Comparison of ENCODE assay signal across 8 cellular contexts in the genomic region with DNA sequence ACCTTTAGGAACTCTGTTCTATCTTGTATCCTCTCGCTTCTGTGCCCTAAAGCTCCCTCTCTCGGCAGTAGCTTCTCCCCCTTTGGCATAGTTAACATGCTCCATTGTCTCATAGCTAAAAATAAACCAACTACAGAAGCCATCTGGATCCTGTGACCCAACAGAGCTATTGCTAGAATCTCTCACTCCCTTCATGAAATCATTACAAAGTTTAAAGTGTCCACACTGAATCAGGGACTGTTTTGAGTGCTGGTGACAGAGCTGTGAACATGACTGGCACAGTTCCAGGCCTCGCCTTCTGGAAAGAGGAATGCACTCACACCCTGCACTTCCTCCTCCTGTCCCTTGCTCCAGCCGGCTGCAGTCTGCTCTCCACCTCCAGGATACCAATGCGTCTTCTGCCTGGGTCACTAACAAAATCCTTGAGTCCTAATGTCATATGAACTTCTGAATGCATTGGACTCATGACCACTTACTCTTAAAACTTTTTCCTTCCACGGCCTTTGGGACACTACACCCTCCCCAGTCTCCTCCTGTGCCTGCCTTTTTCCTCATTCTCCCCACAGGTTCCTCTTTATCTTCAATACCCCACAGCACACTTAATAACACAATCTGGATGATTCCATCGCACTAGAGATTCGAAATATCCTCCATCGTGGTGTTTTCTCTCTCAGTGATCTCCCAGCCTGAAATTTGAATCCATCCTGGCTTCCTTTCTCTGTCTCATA. TPM values are rescaled to one million over a fixed set of nuclear protein-coding genes. Genes with fewer than 3 reads are reported as not detected.
A peak's percentile ranks its signal among the peaks of the same experiment; 100 is the strongest.
DNase-seq lines count a peak whose midpoint lies in the region; ATAC-seq and TF ChIP-seq lines count a peak whose summit lies in the region.

No MANE protein-coding gene starts in this region.

- H2AFZ ChIP-seq in neuronal stem cell (ENCODE audit: low read length), result no peak overlapping the region

- no peak overlapping the region for H2BK15ac ChIP-seq in neuronal stem cell (ENCODE audit: low read length)

- no peaks in the 10 kb centered on the region for H3K36me3 ChIP-seq in neuronal stem cell (replicated peaks in 1 of 2; ENCODE audit: control insufficient read depth in 2 of 2, insufficient read depth in 2 of 2, low read length in 2 of 2)

- H3K4me3 ChIP-seq in epithelial cell of proximal tubule (ENCODE audit: low read depth, low read length), result no peak overlapping the region
- no peak overlapping the region for H3K4me3 ChIP-seq in neuronal stem cell (ENCODE audit: low read length in 2 of 2)

- no peak overlapping the region for H3K4ac ChIP-seq in neuronal stem cell (ENCODE audit: low read length)

- no peak overlapping the region for H2BK12ac ChIP-seq in neuronal stem cell (ENCODE audit: low read length)

- H3K9me3 ChIP-seq in neuronal stem cell (replicated peaks in 1 of 2; ENCODE audit: control insufficient read depth in 2 of 2, insufficient read depth in 1 of 2, low read depth in 1 of 2, low read length in 2 of 2), result peaks cover 0 to 3% of the 10 kb centered on the region in 2 donors

- H3K4me2 ChIP-seq in neuronal stem cell (ENCODE audit: insufficient read depth, low read length, poor library complexity, severe bottlenecking), result no peak overlapping the region

- TF ChIP-seq CTCF in epithelial cell of proximal tubule (conservative IDR thresholded peaks at IDR 0.05; ENCODE audit: low read depth, low read length), result peak; percentile 48

- no peaks in the 10 kb centered on the region for H3K4me1 ChIP-seq in neuronal stem cell (ENCODE audit: control insufficient read depth in 2 of 2, insufficient read depth in 1 of 2, low read depth in 1 of 2, low read length in 2 of 2)

- H4K91ac ChIP-seq in neuronal stem cell (ENCODE audit: low read depth, low read length, poor library complexity), result no peak overlapping the region

- H3K14ac ChIP-seq in neuronal stem cell (ENCODE audit: low read length), result no peak overlapping the region

- ATAC-seq in GM21528 (IDR thresholded peaks at IDR 0.05; ENCODE audit: low FRiP score, unreplicated experiment) (no peak), GM19463 (IDR thresholded peaks at IDR 0.05; ENCODE audit: unreplicated experiment) (no peak)

- no peak overlapping the region for H3K23ac ChIP-seq in neuronal stem cell (ENCODE audit: low read depth, low read length, poor library complexity)

- H3K9ac ChIP-seq in neuronal stem cell (ENCODE audit: low read depth, low read length, poor library complexity), result no peak overlapping the region

- WGBS in neuronal stem cell (ENCODE audit: extremely low coverage in 2 of 2, insufficient read length in 2 of 2, insufficient replicate concordance in 1 of 2), 2 donors, result no CpG with 5 or more reads among the region's 9 CpGs

- H2BK120ac ChIP-seq in neuronal stem cell (ENCODE audit: low read depth, low read length), result no peak overlapping the region

- no peak overlapping the region for H2AK5ac ChIP-seq in neuronal stem cell (ENCODE audit: low read depth, low read length)

- no peaks in the 10 kb centered on the region for H3K79me1 ChIP-seq in neuronal stem cell (ENCODE audit: low read depth, low read length)

- H2BK5ac ChIP-seq in neuronal stem cell (ENCODE audit: low read length), result no peak overlapping the region

- no peaks in the 10 kb centered on the region for H3K27me3 ChIP-seq in neuronal stem cell (ENCODE audit: control insufficient read depth in 3 of 3, insufficient read depth in 3 of 3, low read depth in 1 of 3, low read length in 3 of 3)

- no peak overlapping the region for H3K27ac ChIP-seq in neuronal stem cell (replicated peaks; ENCODE audit: low read length)

- H4K8ac ChIP-seq in neuronal stem cell (ENCODE audit: low read depth, low read length), result no peak overlapping the region

- H3K18ac ChIP-seq in neuronal stem cell (ENCODE audit: low read length), result peak overlapping the region; percentile 29

- DNase-seq in COR-L47 (lab: John Stamatoyannopoulos, UW) (peak; percentile 21), NCI-H345 (lab: John Stamatoyannopoulos, UW) (peak; percentile 77), epithelial cell of proximal tubule (ENCODE audit: low read depth) (peak; percentile 55), neuronal stem cell (ENCODE audit: low spot score) (no peak), NCI-H1417 treated with DMSO at 0.1 percent for 48 hours (lab: John Stamatoyannopoulos, UW) (no peak)
- no peak for DNase-seq in NK-92 treated with Interleukin-12 subunit alpha and Interleukin-12 subunit beta, amount 100 ng/mL, for 24 hours (lab: John Stamatoyannopoulos, UW)

RNA-seq across cellular contexts. Expression of a gene that starts 13.2 kb away (rescaled TPM):
- 12.4 and 14.2 TPM in 2 replicates for total RNA-seq in epithelial cell of proximal tubule
- polyA plus RNA-seq in neuronal stem cell (2013, experiment 1 of 2), result 3.9 TPM
- polyA plus RNA-seq in neuronal stem cell (2013, experiment 2 of 2), result 3.9 TPM

Comparison
In these comparisons a context has a peak if more than half of its experiments do, and no peak if none do; other contexts are left out.
1. DNase-seq: peak in COR-L47 (single experiment), NCI-H345 (single experiment) and epithelial cell of proximal tubule (single experiment); none in neuronal stem cell (single experiment), NCI-H1417 treated with DMSO at 0.1 percent for 48 hours (single experiment) and NK-92 treated with Interleukin-12 subunit alpha and Interleukin-12 subunit beta, amount 100 ng/mL, for 24 hours (single experiment).